8 cellular contexts compared by ENCODE assay signal in the genomic region with DNA sequence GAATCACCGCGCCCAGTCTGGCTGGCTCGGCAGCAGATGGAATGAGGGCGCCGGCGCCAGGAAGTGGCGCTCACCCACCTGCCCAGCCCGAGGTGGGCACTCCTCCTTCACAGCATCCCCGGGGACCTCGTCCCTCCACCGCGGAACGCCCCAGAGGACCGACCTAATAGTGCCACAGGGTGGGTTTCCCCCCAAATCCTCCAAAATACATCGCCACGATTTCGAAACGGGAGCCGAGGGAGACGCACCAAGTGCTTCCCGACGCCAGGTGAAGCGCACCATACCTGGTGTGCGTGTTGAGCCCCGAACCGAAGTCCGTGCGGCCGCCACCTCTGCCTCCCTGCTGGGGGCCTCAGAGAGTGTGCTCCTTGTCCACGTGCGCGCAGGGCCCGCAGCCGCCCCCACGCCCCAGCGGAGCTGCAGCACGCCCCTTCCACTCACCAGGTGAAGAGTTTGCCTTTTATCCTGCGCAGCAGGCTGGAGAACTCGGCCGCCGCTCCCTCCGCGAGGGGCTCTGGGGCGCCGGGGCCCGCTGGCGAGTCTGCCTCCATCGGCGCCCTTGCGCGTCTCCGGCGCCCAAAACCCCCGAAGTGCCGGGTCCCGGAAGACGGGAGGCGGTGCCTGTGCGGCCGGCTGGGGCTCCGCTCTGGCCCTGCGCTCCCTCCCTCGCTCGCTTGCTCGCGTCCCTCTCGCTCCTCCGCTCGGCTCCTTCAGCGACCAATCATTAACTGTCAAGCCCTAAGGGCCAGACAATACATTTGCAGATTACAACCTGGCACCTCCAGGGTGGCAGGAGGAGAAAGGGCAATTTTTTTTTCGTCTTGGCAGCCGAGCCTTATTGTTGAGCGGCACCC. TPM values are rescaled to one million over a fixed set of nuclear protein-coding genes. Genes with fewer than 3 reads are reported as not detected.
DNase-seq lines count a peak whose midpoint lies in the region; ATAC-seq and TF ChIP-seq lines count a peak whose summit lies in the region.

A gene with protein sequence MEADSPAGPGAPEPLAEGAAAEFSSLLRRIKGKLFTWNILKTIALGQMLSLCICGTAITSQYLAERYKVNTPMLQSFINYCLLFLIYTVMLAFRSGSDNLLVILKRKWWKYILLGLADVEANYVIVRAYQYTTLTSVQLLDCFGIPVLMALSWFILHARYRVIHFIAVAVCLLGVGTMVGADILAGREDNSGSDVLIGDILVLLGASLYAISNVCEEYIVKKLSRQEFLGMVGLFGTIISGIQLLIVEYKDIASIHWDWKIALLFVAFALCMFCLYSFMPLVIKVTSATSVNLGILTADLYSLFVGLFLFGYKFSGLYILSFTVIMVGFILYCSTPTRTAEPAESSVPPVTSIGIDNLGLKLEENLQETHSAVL (minus strand): TSS at position 571 of the 854 bp plus-strand sequence. CDS start 20 bp downstream, at position 551.

- H3K9me3 Mint-ChIP-seq in activated T-helper 17 cell treated with anti-CD3 and anti-CD28 coated beads, Interleukin-2, amount 50 U/mL, for 72 hours = no peaks in the 10 kb centered on the region

- H3K4me3 ChIP-seq in gastroesophageal sphincter (peak within 1 kb of the TSS; percentile 48 to 75), thymus (ENCODE audit: low read length) (peak within 1 kb of the TSS; percentile 55)

- DNase-seq in EH (ENCODE audit: low read depth) (peak; percentile 63), KG1 (lab: John Stamatoyannopoulos, UW) (peak; percentile 89), RKO (ENCODE audit: low spot score) (peak; percentile 79), omental fat pad (ENCODE audit: low spot score) (no peak)

- H3K27ac ChIP-seq in gastroesophageal sphincter (peak within 1 kb of the TSS in 3 of 4 donors; percentile 63 to 71 (median 69)), thymus (ENCODE audit: low read depth) (peak within 1 kb of the TSS; percentile 61)

- ATAC-seq in GM21717 (IDR thresholded peaks at IDR 0.05; ENCODE audit: unreplicated experiment) = peak; percentile 90
- ATAC-seq in activated T-helper 17 cell treated with anti-CD3 and anti-CD28 coated beads, Interleukin-2, amount 50 U/mL, for 72 hours (replicated peaks) = peak; percentile 85
- peak; percentile 80 for ATAC-seq in gastroesophageal sphincter
- ATAC-seq in omental fat pad (ENCODE audit: low FRiP score) = peak; percentile 71

- H3K4me3 Mint-ChIP-seq in activated T-helper 17 cell treated with anti-CD3 and anti-CD28 coated beads, Interleukin-2, amount 50 U/mL, for 72 hours = peak within 1 kb of the TSS; percentile 98

- WGBS in gastroesophageal sphincter (ENCODE audit: low coverage in 1 of 2), 2 donors = 0% methylated on average over 1 to 2 of the region's 73 CpGs
- WGBS in thymus = under 1% methylated on average over 73 of the region's 73 CpGs

- peaks cover 21% of the 10 kb centered on the region for H3K36me3 Mint-ChIP-seq in activated T-helper 17 cell treated with anti-CD3 and anti-CD28 coated beads, Interleukin-2, amount 50 U/mL, for 72 hours (ENCODE audit: low read depth)

- peak within 1 kb of the TSS; percentile 97 for H3K27ac Mint-ChIP-seq in activated T-helper 17 cell treated with anti-CD3 and anti-CD28 coated beads, Interleukin-2, amount 50 U/mL, for 72 hours

- TF ChIP-seq POLR2A in gastroesophageal sphincter (IDR thresholded peaks at IDR 0.05) = no peak

- peak in 1 of 4 experiments; percentile 22 for TF ChIP-seq CTCF in gastroesophageal sphincter (IDR thresholded peaks at IDR 0.05)
- TF ChIP-seq CTCF in omental fat pad (IDR thresholded peaks at IDR 0.05) = no peak

- H3K4me1 Mint-ChIP-seq in activated T-helper 17 cell treated with anti-CD3 and anti-CD28 coated beads, Interleukin-2, amount 50 U/mL, for 72 hours = peaks cover 20% of the 10 kb centered on the region

- H3K4me1 ChIP-seq in gastroesophageal sphincter = peaks cover 0 to 27% (median 3%) of the 10 kb centered on the region in 3 donors
- peaks cover 6% of the 10 kb centered on the region for H3K4me1 ChIP-seq in thymus (ENCODE audit: control insufficient read depth, insufficient read depth, low read length)

- H3K9me3 ChIP-seq in gastroesophageal sphincter (no peaks in the 10 kb centered on the region), thymus (ENCODE audit: control insufficient read depth) (no peaks in the 10 kb centered on the region)

- H3K27me3 ChIP-seq in gastroesophageal sphincter (no peaks in the 10 kb centered on the region), thymus (ENCODE audit: control insufficient read depth, insufficient read depth) (peaks cover 7% of the 10 kb centered on the region)

- no peaks in the 10 kb centered on the region for H3K36me3 ChIP-seq in gastroesophageal sphincter
- H3K36me3 ChIP-seq in thymus (ENCODE audit: control insufficient read depth, insufficient read depth) = no peaks in the 10 kb centered on the region

- H3K27me3 Mint-ChIP-seq in activated T-helper 17 cell treated with anti-CD3 and anti-CD28 coated beads, Interleukin-2, amount 50 U/mL, for 72 hours = no peaks in the 10 kb centered on the region

- no peak for TF ChIP-seq EP300 in gastroesophageal sphincter (IDR thresholded peaks at IDR 0.05)

RNA-seq across cellular contexts. Expression of the gene that starts here (rescaled TPM):
- 10 to 100 TPM; 16.9 to 29.2 TPM for total RNA-seq in activated T-helper 17 cell treated with anti-CD3 and anti-CD28 coated beads, Interleukin-2, amount 50 U/mL, for 72 hours
- total RNA-seq in gastroesophageal sphincter (1 to 10 TPM; 2.7 to 7.6 (median 4.1) TPM), omental fat pad (10 to 100 TPM in 1 of 4 donors, 1 to 10 TPM in 3; 4.9 to 15.1 (median 8.8) TPM)
- 9.6 TPM for polyA plus RNA-seq in thymus
